ENCODE assay signal across 14 cellular contexts in genomic region chr3:110420158-110420641, GRCh38.
DNase-seq lines count a peak whose midpoint lies in the region; ATAC-seq, FAIRE-seq and TF ChIP-seq lines count a peak whose summit lies in the region.
"Had no signal": no experiment of that assay in that cellular context is flagged by ENCODE, and none has a peak within 500 bp of the region (broad histone marks: within the 10 kb centered on the region; RNA-seq: fewer than 3 reads in every experiment).

No MANE protein-coding gene starts in this region.

- no peaks in the 10 kb centered on the region for H3F3A ChIP-seq in PC-9 (ENCODE audit: insufficient read depth, low read depth)

- H3K4me1 ChIP-seq in PC-9 (replicated peaks; ENCODE audit: insufficient read depth) (peaks cover 10% of the 10 kb centered on the region), endothelial cell of umbilical vein (ENCODE audit: control insufficient read depth, extremely low read depth, insufficient read depth, low read length) (peaks cover 32% of the 10 kb centered on the region), left ventricle myocardium inferior (no peaks in the 10 kb centered on the region)

- H3K36me3 ChIP-seq in PC-9 (ENCODE audit: low read depth) = no peaks in the 10 kb centered on the region
- no peaks in the 10 kb centered on the region for H3K36me3 ChIP-seq in endothelial cell of umbilical vein (ENCODE audit: control insufficient read depth in 2 of 2, extremely low read depth in 1 of 2, insufficient read depth in 2 of 2, low read length in 2 of 2)
- H3K36me3 ChIP-seq in left ventricle myocardium inferior = no peaks in the 10 kb centered on the region
- H3K36me3 ChIP-seq: transverse colon had no signal

- dilution Hi-C loops in endothelial cell of umbilical vein (cut with MboI; ENCODE audit: extremely low pct_ligation_motif_present, low sequenced_read_pairs) = no loop called here

- peak overlapping the region; percentile 40; the same call in 1 of the 2 replicates for H3K27ac ChIP-seq in PC-9
- H3K27ac ChIP-seq in endothelial cell of umbilical vein (ENCODE audit: insufficient read depth, low read depth, low read length) = peak overlapping the region; percentile 92
- H3K27ac ChIP-seq in left ventricle myocardium inferior (replicated peaks) = no peak overlapping the region
- H3K27ac ChIP-seq: transverse colon had no signal

- H3K4me2 ChIP-seq in PC-9 = 0 out of 2 replicates have a peak overlapping the region, but pooled peaks have one; percentile 29
- H3K4me2 ChIP-seq in endothelial cell of umbilical vein (ENCODE audit: insufficient read depth, low read length) = peak overlapping the region; percentile 70

- H4K20me1 ChIP-seq in PC-9 (ENCODE audit: insufficient read depth) = no peaks in the 10 kb centered on the region
- no peaks in the 10 kb centered on the region for H4K20me1 ChIP-seq in endothelial cell of umbilical vein (replicated peaks; ENCODE audit: control insufficient read depth, extremely low read depth, insufficient read depth, low read length)

- DNase-seq in DMS53 (lab: John Stamatoyannopoulos, UW) = peak; percentile 40
- DNase-seq in PC-9 = no peak
- peak; percentile 94 for DNase-seq in endothelial cell of umbilical vein (ENCODE audit: low read depth, low spot score)
- DNase-seq in omental fat pad (ENCODE audit: low spot score) = no peak
- no peak for DNase-seq in left ventricle myocardium inferior
- DNase-seq in NCI-H128 (lab: John Stamatoyannopoulos, UW; ENCODE audit: unreplicated experiment) = no peak
- no peak for DNase-seq in NCI-H524 (lab: John Stamatoyannopoulos, UW)
- no peak for DNase-seq in activated T-cell treated with anti-CD3 and anti-CD28 coated beads, Interleukin-2, amount 50 U/mL, for 48 hours
- DNase-seq: activated CD4-positive, alpha-beta T cell treated with anti-CD3 and anti-CD28 coated beads, Interleukin-2, amount 50 U/mL, for 48 hours; GOT3; NCI-H187 treated with DMSO at 0.1 percent for 48 hours; SHP77 treated with DMSO at 0.1 percent for 48 hours; stimulated activated CD4-positive, alpha-beta T cell treated with anti-CD3 and anti-CD28 coated beads, Interleukin-4, amount 100 ng/mL, for 1 hour; transverse colon had no signal

- H3K4me3 ChIP-seq in PC-9 (no peak overlapping the region), endothelial cell of umbilical vein (replicated peaks in 1 of 3; ENCODE audit: insufficient read depth in 1 of 3, low read depth in 1 of 3, low read length in 3 of 3) (peak overlapping the region in 1 of 3 experiments; percentile 5), left ventricle myocardium inferior (no peak overlapping the region)
- H3K4me3 ChIP-seq: transverse colon had no signal

- no peaks in the 10 kb centered on the region for H3K79me2 ChIP-seq in PC-9 (ENCODE audit: low read depth)
- no peaks in the 10 kb centered on the region for H3K79me2 ChIP-seq in endothelial cell of umbilical vein (ENCODE audit: control insufficient read depth, insufficient read depth, low read length)

- CTCF ChIA-PET in PC-9 (lab: Charles Lee) (interaction anchor here (0.6 kb wide), 1 partner anchor 158 kb away, joined by 3 read pairs; no protein-coding TSS in a partner anchor), endothelial cell of umbilical vein (lab: Charles Lee) (interaction anchor here (1.0 to 1.4 kb wide), 4 partner anchors 29 to 650 kb away, joined by 3 to 7 read pairs (median 5); no protein-coding TSS in a partner anchor)

- intact Hi-C loops in PC-9 (cut with micrococcal nuclease; ENCODE audit: unreplicated experiment) (no loop called here), endothelial cell of umbilical vein (cut with micrococcal nuclease) (loop anchor here (1.0 to 2.0 kb wide), 3 partner anchors 77 to 651 kb away; partner anchors contain the start of gene NECTIN3), left ventricle myocardium inferior (cut with micrococcal nuclease) (no loop called here)

- H3K9me1 ChIP-seq in endothelial cell of umbilical vein (replicated peaks; ENCODE audit: control insufficient read depth, extremely low read depth, insufficient read depth, low read length) = no peaks in the 10 kb centered on the region

- TF ChIP-seq POLR2A in endothelial cell of umbilical vein (IDR thresholded peaks at IDR 0.05; ENCODE audit: low read depth, low read length) = no peak

- H2AFZ ChIP-seq in PC-9 (no peak overlapping the region), endothelial cell of umbilical vein (ENCODE audit: low read depth, low read length) (peak overlapping the region; percentile 10)

- H3K9ac ChIP-seq in endothelial cell of umbilical vein (replicated peaks; ENCODE audit: extremely low read depth, insufficient read depth, low read length) = peak overlapping the region; percentile 58

- H3K9me3 ChIP-seq in PC-9 (ENCODE audit: insufficient read depth, low read depth) = no peaks in the 10 kb centered on the region
- no peaks in the 10 kb centered on the region for H3K9me3 ChIP-seq in endothelial cell of umbilical vein (replicated peaks; ENCODE audit: control insufficient read depth, insufficient read depth, low read length)
- H3K9me3 ChIP-seq in left ventricle myocardium inferior (replicated peaks) = no peaks in the 10 kb centered on the region
- H3K9me3 ChIP-seq: transverse colon had no signal

- TF ChIP-seq CTCF in PC-9 (conservative IDR thresholded peaks at IDR 0.05) (no peak), endothelial cell of umbilical vein (IDR thresholded peaks at IDR 0.05; ENCODE audit: extremely low read depth in 1 of 2, insufficient read depth in 1 of 2, low read depth in 1 of 2, low read length in 2 of 2) (no peak), omental fat pad (IDR thresholded peaks at IDR 0.05) (no peak), left ventricle myocardium inferior (IDR thresholded peaks at IDR 0.05; ENCODE audit: borderline replicate concordance) (no peak)

- FAIRE-seq in endothelial cell of umbilical vein (lab: Jason Lieb, UNC) = peak; percentile 75

- H3K9me2 ChIP-seq in PC-9 (ENCODE audit: insufficient read depth) = no peaks in the 10 kb centered on the region

- POLR2A ChIA-PET in PC-9 (lab: Charles Lee; ENCODE audit: unreplicated experiment) = interaction anchor here (0.6 kb wide), 1 partner anchor 1621 kb away, joined by 3 read pairs; no protein-coding TSS in a partner anchor
- POLR2A ChIA-PET in endothelial cell of umbilical vein (lab: Charles Lee) = no interaction called here

- BruUV-seq in PC-9 (replicated peaks; lab: Mats Ljungman, UMichigan) = no TSS peak
- no TSS peak for BruUV-seq in endothelial cell of umbilical vein (replicated peaks; lab: Mats Ljungman, UMichigan)

- H3K27me3 ChIP-seq in PC-9 (ENCODE audit: insufficient read depth, low read depth) (no peaks in the 10 kb centered on the region), endothelial cell of umbilical vein (ENCODE audit: control insufficient read depth in 2 of 2, insufficient read depth in 2 of 2, low read length in 2 of 2) (no peaks in the 10 kb centered on the region), left ventricle myocardium inferior (ENCODE audit: low read depth) (no peaks in the 10 kb centered on the region)
- H3K27me3 ChIP-seq: transverse colon had no signal

- ATAC-seq in omental fat pad (ENCODE audit: low FRiP score) = peak; percentile 64

TF ChIP-seq in endothelial cell of umbilical vein, 7 proteins besides CTCF, POLR2A, EP300 and RAD21:
- TF ChIP-seq MYC (IDR thresholded peaks at IDR 0.05; ENCODE audit: low read depth, low read length) (no peak), JUN (IDR thresholded peaks at IDR 0.05; ENCODE audit: borderline replicate concordance, insufficient read depth, insufficient read length, low read depth) (peak; percentile 96), FOS (IDR thresholded peaks at IDR 0.05; ENCODE audit: borderline replicate concordance, insufficient read depth, low read length) (peak; percentile 98)

Comparison
In these comparisons a context has a peak if more than half of its experiments do, and no peak if none do; other contexts are left out.
1. DNase-seq: peak in DMS53 (single experiment) and endothelial cell of umbilical vein (single experiment); none in PC-9 (0 of 2), omental fat pad (single experiment), left ventricle myocardium inferior (single experiment), NCI-H128 (single experiment), NCI-H524 (0 of 2) and activated T-cell treated with anti-CD3 and anti-CD28 coated beads, Interleukin-2, amount 50 U/mL, for 48 hours (0 of 2).